ENCODE assay signal across 9 cellular contexts in the genomic region with DNA sequence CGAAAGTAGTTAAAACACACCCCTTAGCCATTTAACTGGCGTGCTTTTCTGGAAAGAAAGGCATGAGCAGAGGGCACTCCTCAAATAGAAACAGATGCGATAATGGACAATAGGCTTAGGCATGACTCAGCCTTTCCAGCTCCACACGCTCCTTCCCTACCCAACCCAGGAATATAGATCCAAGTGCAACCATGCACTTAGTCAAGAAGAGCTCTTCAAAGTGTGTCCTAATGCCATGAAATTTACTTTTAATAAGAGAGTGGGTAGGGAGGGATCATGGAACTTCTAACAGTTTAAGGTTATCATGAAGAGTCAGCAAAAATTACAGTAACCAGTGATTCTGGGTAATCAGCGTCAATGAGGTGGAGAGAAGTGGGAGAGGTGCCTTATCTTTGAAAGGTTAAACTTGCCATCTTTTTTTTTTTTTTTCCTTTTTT. TPM values are rescaled to one million over a fixed set of nuclear protein-coding genes. Genes with fewer than 3 reads are reported as not detected.
DNase-seq lines count a peak whose midpoint lies in the region; ATAC-seq and TF ChIP-seq lines count a peak whose summit lies in the region.
"Had no signal": no experiment of that assay in that cellular context is flagged by ENCODE, and none has a peak within 500 bp of the region (broad histone marks: within the 10 kb centered on the region; RNA-seq: fewer than 3 reads in every experiment).

No MANE protein-coding gene starts in this region.

- H3K4me1 ChIP-seq in SJCRH30: peaks cover 18% of the 10 kb centered on the region

- H3K9me3 ChIP-seq in SJCRH30 (replicated peaks): no peaks in the 10 kb centered on the region

- H3K36me3 ChIP-seq in SJCRH30: no peaks in the 10 kb centered on the region

- H3K27ac ChIP-seq in SJCRH30: peak overlapping the region; percentile 65

- H3K27me3 ChIP-seq in SJCRH30: no peaks in the 10 kb centered on the region

- H3K4me3 ChIP-seq in SJCRH30: no peak overlapping the region
- H3K4me3 ChIP-seq in fibroblast of the aortic adventitia (ENCODE audit: low read depth, low read length): peak overlapping the region; percentile 20
- H3K4me3 ChIP-seq in retinal pigment epithelial cell (ENCODE audit: low read length): no peak overlapping the region

- ATAC-seq in GM19452 (IDR thresholded peaks at IDR 0.05; ENCODE audit: unreplicated experiment): no peak

- no peak for TF ChIP-seq CTCF in fibroblast of the aortic adventitia (IDR thresholded peaks at IDR 0.05; ENCODE audit: insufficient read depth, low read length)
- TF ChIP-seq CTCF in retinal pigment epithelial cell (conservative IDR thresholded peaks at IDR 0.05; ENCODE audit: low read depth, low read length): no peak
- TF ChIP-seq CTCF in GM10266 (IDR thresholded peaks at IDR 0.05; ENCODE audit: control insufficient read depth, insufficient read depth, low read depth, missing control alignments): no peak

- DNase-seq in H4 (ENCODE audit: low spot score) (peak; percentile 83), SJCRH30 (peak; percentile 23 to 61), fibroblast of the aortic adventitia (ENCODE audit: low read depth) (peak; percentile 94), retinal pigment epithelial cell (ENCODE audit: low read depth) (peak; percentile 73), GM10266 (ENCODE audit: extremely low spot score) (no peak), SIG-M5 (lab: John Stamatoyannopoulos, UW) (no peak), epidermal melanocyte (ENCODE audit: insufficient read length, low spot score) (no peak)
- DNase-seq: activated CD4-positive, alpha-beta T cell treated with anti-CD3 and anti-CD28 coated beads, Interleukin-2, amount 10 ng/mL, durations not matched to agents 24 days and 14 days had no signal

RNA-seq across cellular contexts. Expression of a gene that starts 2.4 kb away (rescaled TPM):
- 24.7 and 35.9 TPM in 2 replicates for total RNA-seq in H4 (2014; rRNA removed; shearing (Covaris generic))
- total RNA-seq in SJCRH30 (2014; rRNA removed; shearing (Covaris generic)): 11.7 and 14.6 TPM in 2 replicates
- 30.3 and 44.2 TPM in 2 replicates for total RNA-seq in fibroblast of the aortic adventitia (ENCODE audit: low replicate concordance)

RNA-seq across cellular contexts. Expression of a gene that starts 55.7 kb away (rescaled TPM):
- total RNA-seq in H4 (2014; rRNA removed; shearing (Covaris generic)): 3.8 and 4.5 TPM in 2 replicates
- total RNA-seq in SJCRH30 (2014; rRNA removed; shearing (Covaris generic)): 3.3 and 3.4 TPM in 2 replicates
- 3.5 and 8.6 TPM in 2 replicates for total RNA-seq in fibroblast of the aortic adventitia (ENCODE audit: low replicate concordance)

Comparison
In these comparisons a context has a peak if more than half of its experiments do, and no peak if none do; other contexts are left out.
1. DNase-seq: peak in H4 (single experiment), SJCRH30 (2 of 2), fibroblast of the aortic adventitia (single experiment) and retinal pigment epithelial cell (single experiment); none in GM10266 (single experiment), SIG-M5 (single experiment) and epidermal melanocyte (single experiment).